ENCODE assay signal across 8 cellular contexts in the genomic region with DNA sequence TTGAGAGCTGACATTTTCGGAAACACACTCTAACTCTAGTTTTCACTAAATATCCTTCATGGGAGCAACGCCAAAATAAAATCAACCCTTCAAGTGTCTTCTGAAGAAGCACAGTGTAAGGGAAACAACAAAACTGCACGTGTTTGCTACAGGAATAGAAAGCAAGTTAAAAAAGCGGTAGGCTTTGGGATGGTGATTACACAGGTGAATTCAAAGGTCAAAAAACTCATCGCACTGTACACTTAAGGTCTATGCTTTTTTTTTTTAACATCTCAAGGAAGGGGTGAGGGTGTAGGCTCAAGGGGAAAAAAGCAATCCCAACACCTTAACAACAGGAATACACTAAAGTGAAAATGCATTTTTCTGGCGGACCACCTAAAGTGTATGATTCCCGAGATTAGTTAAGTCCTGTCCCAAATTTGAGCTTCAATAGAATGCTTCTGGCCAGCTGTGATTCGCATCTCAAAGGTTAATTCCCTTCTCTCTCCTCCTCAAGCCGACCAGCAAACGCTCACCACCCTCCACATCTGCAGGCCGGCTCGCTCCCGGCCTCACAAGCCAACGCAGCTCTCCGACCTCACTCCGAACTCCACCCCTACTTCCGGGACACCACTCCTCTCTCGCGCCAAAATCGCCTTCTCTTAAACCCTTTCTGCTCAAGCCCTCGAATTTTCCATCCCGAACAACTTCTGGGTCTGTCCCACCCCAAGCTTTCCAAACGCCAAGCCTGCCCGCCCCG. TPM values are rescaled to one million over a fixed set of nuclear protein-coding genes. Genes with fewer than 3 reads are reported as not detected.
A peak's percentile ranks its signal among the peaks of the same experiment; 100 is the strongest.
DNase-seq lines count a peak whose midpoint lies in the region; ATAC-seq and TF ChIP-seq lines count a peak whose summit lies in the region.

No MANE protein-coding gene starts in this region.

- H3K27ac ChIP-seq in angular gyrus (ENCODE audit: low read depth, low read length) (peak overlapping the region; percentile 92), right atrium auricular region (peak overlapping the region; percentile 96 to 99), psoas muscle (peak overlapping the region; percentile 87)

- H3K4me1 ChIP-seq in right atrium auricular region (peaks cover 0 to 52% of the 10 kb centered on the region in 2 donors), psoas muscle (peaks cover 54% of the 10 kb centered on the region)

- WGBS in psoas muscle, 3 donors: 1% methylated on average over 24 to 25 of the region's 25 CpGs

- H3K27me3 ChIP-seq in right atrium auricular region: no peaks in the 10 kb centered on the region
- no peaks in the 10 kb centered on the region for H3K27me3 ChIP-seq in psoas muscle (ENCODE audit: insufficient read depth in 3 of 3, low read length in 2 of 3)

- DNase-seq in Daoy (ENCODE audit: low read depth): peak; percentile 59
- peak; percentile 64 for DNase-seq in OCI-M1 (lab: John Stamatoyannopoulos, UW)
- DNase-seq in right atrium auricular region (ENCODE audit: low spot score): no peak
- peak; percentile 59 to 74 for DNase-seq in psoas muscle
- no peak for DNase-seq in KG1 (lab: John Stamatoyannopoulos, UW)

- ATAC-seq in GM19452 (IDR thresholded peaks at IDR 0.05; ENCODE audit: unreplicated experiment) (peak; percentile 31), HG03469 (IDR thresholded peaks at IDR 0.05; ENCODE audit: unreplicated experiment) (peak; percentile 23), psoas muscle (peak; percentile 45 to 60 (median 51))

- no peaks in the 10 kb centered on the region for H3K9me3 ChIP-seq in right atrium auricular region
- H3K9me3 ChIP-seq in psoas muscle: no peaks in the 10 kb centered on the region

- no peak for TF ChIP-seq CTCF in right atrium auricular region (IDR thresholded peaks at IDR 0.05)
- TF ChIP-seq CTCF in psoas muscle (IDR thresholded peaks at IDR 0.05): no peak

- intact Hi-C loops in psoas muscle (cut with DNase I): loop anchor here in 1 of 2 donors (5.0 kb wide), 1 partner anchor 50 kb away; no protein-coding TSS in a partner anchor

- H3K36me3 ChIP-seq in right atrium auricular region (no peaks in the 10 kb centered on the region), psoas muscle (ENCODE audit: insufficient read depth in 1 of 2, low read depth in 1 of 2) (no peaks in the 10 kb centered on the region)

- H3K4me3 ChIP-seq in right atrium auricular region: peak overlapping the region; percentile 78 to 85
- peak overlapping the region; percentile 82 for H3K4me3 ChIP-seq in psoas muscle

RNA-seq across cellular contexts. Expression of gene ARGLU1, which starts 1.1 kb away (rescaled TPM):
- total RNA-seq in Daoy (2014; rRNA removed; shearing (Covaris generic)): 24.8 and 27.7 TPM in 2 replicates
- total RNA-seq in right atrium auricular region (10 to 100 TPM; 26.1 to 39.9 TPM), psoas muscle (10 to 100 TPM; 23.2 to 34.2 (median 27.1) TPM)
- 10 to 100 TPM; 23.6 to 43.5 (median 23.8) TPM for polyA plus RNA-seq in psoas muscle

RNA-seq across cellular contexts. Expression of gene EFNB2, which starts 31.4 kb away (rescaled TPM):
- total RNA-seq in Daoy (2014; rRNA removed; shearing (Covaris generic)): 11.0 and 12.3 TPM in 2 replicates
- total RNA-seq in right atrium auricular region (10 to 100 TPM; 15.5 to 17.4 TPM), psoas muscle (10 to 100 TPM in 1 of 4 donors, 1 to 10 TPM in 3; 6.6 to 10.8 (median 9.4) TPM)
- 1 to 10 TPM; 5.8 to 9.2 (median 6.7) TPM for polyA plus RNA-seq in psoas muscle

Comparison
In these comparisons a context has a peak if more than half of its experiments do, and no peak if none do; other contexts are left out.
1. DNase-seq: peak in Daoy (single experiment), OCI-M1 (single experiment) and psoas muscle (2 of 2); none in right atrium auricular region (single experiment) and KG1 (single experiment).
2. Peak in every context shown above with its lines, with median percentiles within 50 percentile points of each other: ATAC-seq and H3K27ac ChIP-seq.